Comparison of ENCODE assay signal across 9 cellular contexts in genomic region chr12:77133566-77133965, GRCh38.
DNase-seq lines count a peak whose midpoint lies in the region; ATAC-seq, FAIRE-seq and TF ChIP-seq lines count a peak whose summit lies in the region.
"Had no signal": no experiment of that assay in that cellular context is flagged by ENCODE, and none has a peak within 500 bp of the region (broad histone marks: within the 10 kb centered on the region; RNA-seq: fewer than 3 reads in every experiment).

No MANE protein-coding gene starts in this region.

- H3K9ac ChIP-seq in GM12878 (ENCODE audit: control insufficient read depth, insufficient read depth, low read length) = no peak overlapping the region
- H3K9ac ChIP-seq in neural cell (ENCODE audit: low read length) = no peak overlapping the region

- no peak overlapping the region for H3K4me2 ChIP-seq in GM12878 (ENCODE audit: control insufficient read depth, insufficient read depth)
- H3K4me2 ChIP-seq in neural cell (ENCODE audit: low read length) = no peak overlapping the region

- BruUV-seq in GM12878 (replicated peaks; lab: Mats Ljungman, UMichigan) = no TSS peak

- no peak for TF ChIP-seq POLR2A in GM12878 (IDR thresholded peaks at IDR 0.05; ENCODE audit: low read depth, low read length)
- TF ChIP-seq POLR2A in vagina (IDR thresholded peaks at IDR 0.05) = no peak

- WGBS in GM12878 (ENCODE audit: insufficient coverage, insufficient replicate concordance, low lambda C conversion rate, missing lambda C conversion rate) = 62% methylated on average over 3 of the region's 3 CpGs

- SMC1A ChIA-PET in GM12878 (lab: Charles Lee; ENCODE audit: uncharacterized antibody, unreplicated experiment) = no interaction called here

- no peak for FAIRE-seq in GM12878 (lab: Jason Lieb, UNC)

- TF ChIP-seq CTCF in GM12878 (IDR thresholded peaks at IDR 0.05 in 2 of 3, conservative IDR thresholded peaks at IDR 0.05 in 1 of 3; ENCODE audit: control insufficient read depth in 2 of 3, extremely low read depth in 1 of 3, insufficient read depth in 1 of 3, low read depth in 3 of 3, low read length in 3 of 3) (no peak), neural cell (IDR thresholded peaks at IDR 0.05; ENCODE audit: poor library complexity, severe bottlenecking) (no peak), vagina (IDR thresholded peaks at IDR 0.05) (no peak)

- H3K36me3 ChIP-seq in GM12878 (ENCODE audit: control insufficient read depth in 2 of 2, insufficient read depth in 2 of 2, low read length in 1 of 2) = no peaks in the 10 kb centered on the region
- H3K36me3 ChIP-seq in neural cell (ENCODE audit: insufficient read depth, low read length) = no peaks in the 10 kb centered on the region
- no peaks in the 10 kb centered on the region for H3K36me3 ChIP-seq in vagina

- no peaks in the 10 kb centered on the region for H3F3A ChIP-seq in neural cell (ENCODE audit: insufficient read depth, low read length, poor library complexity, severe bottlenecking)

- H3K9me3 ChIP-seq in GM12878 (replicated peaks; ENCODE audit: control insufficient read depth, insufficient read depth, low read length) = no peaks in the 10 kb centered on the region
- H3K9me3 ChIP-seq in neural cell (ENCODE audit: low read length) = no peaks in the 10 kb centered on the region
- no peaks in the 10 kb centered on the region for H3K9me3 ChIP-seq in vagina

- H3K4me3 ChIP-seq in GM12878 (no peak overlapping the region), neural cell (ENCODE audit: low read length) (no peak overlapping the region), vagina (no peak overlapping the region)

- POLR2A ChIA-PET in GM12878 (lab: Charles Lee) = no interaction called here

- TF ChIP-seq EP300 in GM12878 (IDR thresholded peaks at IDR 0.05; ENCODE audit: borderline replicate concordance in 1 of 2, control insufficient read depth in 1 of 2, low read depth in 2 of 2, low read length in 2 of 2) = no peak
- TF ChIP-seq EP300 in neural cell (conservative IDR thresholded peaks at IDR 0.05; ENCODE audit: poor library complexity, severe bottlenecking) = no peak

- in situ Hi-C loops in GM12878 (cut with MboI) = no loop called here

- intact Hi-C loops in GM12878 (cut with micrococcal nuclease; ENCODE audit: unreplicated experiment) (no loop called here), vagina (cut with DNase I) (no loop called here)

- no peak overlapping the region for H2AFZ ChIP-seq in GM12878 (ENCODE audit: control insufficient read depth, low read depth, low read length)
- no peak overlapping the region for H2AFZ ChIP-seq in neural cell (ENCODE audit: low read depth, low read length)

- H3K79me2 ChIP-seq in GM12878 (ENCODE audit: control insufficient read depth, insufficient read depth, low read length) = no peaks in the 10 kb centered on the region
- no peaks in the 10 kb centered on the region for H3K79me2 ChIP-seq in neural cell (replicated peaks; ENCODE audit: insufficient read depth, low read length)

- no peak overlapping the region for H3K27ac ChIP-seq in GM12878 (ENCODE audit: control insufficient read depth, insufficient read depth)
- no peak overlapping the region for H3K27ac ChIP-seq in neural cell (ENCODE audit: low read length)
- H3K27ac ChIP-seq in vagina = no peak overlapping the region
- H3K27ac ChIP-seq: 22Rv1 had no signal

- ATAC-seq in GM12878 = peak; percentile 82

- RAD21 ChIA-PET in GM12878 (lab: Charles Lee; ENCODE audit: unreplicated experiment) = no interaction called here

- H4K20me1 ChIP-seq in GM12878 (ENCODE audit: control insufficient read depth, insufficient read depth) (no peaks in the 10 kb centered on the region), neural cell (ENCODE audit: insufficient read depth) (no peaks in the 10 kb centered on the region)

- no peak for TF ChIP-seq RAD21 in GM12878 (IDR thresholded peaks at IDR 0.05; ENCODE audit: insufficient read depth, low read depth, low read length)
- no peak for TF ChIP-seq RAD21 in neural cell (conservative IDR thresholded peaks at IDR 0.05)

- CTCF ChIA-PET in GM12878 (lab: Yijun Ruan, JAX) = interaction anchor here (1.0 to 1.3 kb wide), 2 partner anchors 84 to 86 kb away, joined by 3 read pairs; no protein-coding TSS in a partner anchor

- H3K9me2 ChIP-seq in neural cell (ENCODE audit: insufficient read depth, low read length) = no peaks in the 10 kb centered on the region

- H3K4me1 ChIP-seq in GM12878 (ENCODE audit: control insufficient read depth, insufficient read depth, low read length) (no peaks in the 10 kb centered on the region), vagina (no peaks in the 10 kb centered on the region)

- H3K27me3 ChIP-seq in GM12878 (replicated peaks in 1 of 2; ENCODE audit: control insufficient read depth in 2 of 2, insufficient read depth in 2 of 2, low read length in 1 of 2) (no peaks in the 10 kb centered on the region), neural cell (ENCODE audit: insufficient read depth, low read depth, low read length) (no peaks in the 10 kb centered on the region), vagina (no peaks in the 10 kb centered on the region)

- DNase-seq in DMS 273 (lab: John Stamatoyannopoulos, UW; ENCODE audit: unreplicated experiment) = peak; percentile 56
- DNase-seq in DMS 273 treated with DMSO at 0.1 percent for 48 hours (lab: John Stamatoyannopoulos, UW) = no peak
- peak in 44 of 76 experiments; percentile 0 to 57 (median 16) for DNase-seq in HUDEP-2 (lab: John Stamatoyannopoulos, UW; ENCODE audit: unreplicated experiment in 76 of 76)
- no peak for DNase-seq in GM12878 (ENCODE audit: low read depth, low spot score)
- DNase-seq in vagina (ENCODE audit: extremely low spot score in 2 of 2) = no peak
- DNase-seq in NCI-H446 (lab: John Stamatoyannopoulos, UW) = no peak
- DNase-seq in DMS79 (lab: John Stamatoyannopoulos, UW) = no peak

TF ChIP-seq in GM12878, 131 proteins besides CTCF, POLR2A, EP300 and RAD21:
- peak; percentile 95 for TF ChIP-seq REST (IDR thresholded peaks at IDR 0.05; ENCODE audit: low read depth, low read length)
- no peak for TF ChIP-seq NR2C2 (IDR thresholded peaks at IDR 0.05; ENCODE audit: borderline replicate concordance, control insufficient read depth, insufficient read length, low read depth)
TF ChIP-seq in GM12878: peak in this region for 1.

TF ChIP-seq in neural cell, 6 proteins besides CTCF, POLR2A, EP300 and RAD21:
- TF ChIP-seq TAF1 (IDR thresholded peaks at IDR 0.05; ENCODE audit: low read depth) (no peak), REST (IDR thresholded peaks at IDR 0.05; ENCODE audit: borderline replicate concordance) (peak; percentile 65)

Comparison
In these comparisons a context has a peak if more than half of its experiments do, and no peak if none do; other contexts are left out.
1. DNase-seq: peak in DMS 273 (single experiment) and HUDEP-2 (44 of 76); none in DMS 273 treated with DMSO at 0.1 percent for 48 hours (single experiment), GM12878 (single experiment), vagina (0 of 2), NCI-H446 (0 of 2) and DMS79 (single experiment).